Comparison of ENCODE assay signal across 8 cellular contexts in the genomic region with DNA sequence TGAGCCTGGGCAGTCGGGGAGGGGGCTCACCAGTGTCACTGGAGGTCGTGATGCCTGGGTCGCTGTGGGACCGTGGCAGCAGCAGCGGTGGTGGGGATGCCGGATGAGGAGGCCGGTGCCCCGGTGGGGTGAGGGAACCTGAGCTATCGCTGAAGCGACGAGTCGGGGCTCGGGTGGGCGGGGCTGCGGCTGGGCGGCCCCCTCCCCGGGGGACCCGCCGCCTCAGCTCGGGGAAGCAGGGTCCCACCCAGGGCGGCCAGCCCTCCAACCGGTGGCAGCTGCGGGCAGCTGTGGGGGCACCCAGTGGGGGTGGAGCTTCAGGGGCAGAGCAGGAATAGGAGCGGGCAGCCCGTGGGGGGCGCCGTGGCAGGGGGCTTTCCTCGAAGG. TPM values are rescaled to one million over a fixed set of nuclear protein-coding genes. Genes with fewer than 3 reads are reported as not detected.
A peak's percentile ranks its signal among the peaks of the same experiment; 100 is the strongest.
DNase-seq lines count a peak whose midpoint lies in the region; ATAC-seq and TF ChIP-seq lines count a peak whose summit lies in the region.

No MANE protein-coding gene starts in this region.

- ATAC-seq in HG02610 (IDR thresholded peaks at IDR 0.05; ENCODE audit: unreplicated experiment) = peak; percentile 8
- peak; percentile 35 for ATAC-seq in activated CD8-positive, alpha-beta T cell treated with anti-CD3 and anti-CD28 coated beads for 36 hours
- peak; percentile 28 to 34 for ATAC-seq in naive B cell (ENCODE audit: low read depth in 2 of 2)

- peak overlapping the region; percentile 57 for H3K4me3 ChIP-seq in GM12865 (ENCODE audit: low read depth, low read length)

- peak overlapping the region; percentile 60 for H3K4me3 Mint-ChIP-seq in activated CD8-positive, alpha-beta T cell treated with anti-CD3 and anti-CD28 coated beads for 36 hours
- H3K4me3 Mint-ChIP-seq in naive B cell = peak overlapping the region; percentile 57 to 86 (median 80)

- POLR2A ChIA-PET in activated CD8-positive, alpha-beta T cell treated with anti-CD3 and anti-CD28 coated beads for 36 hours (lab: Charles Lee) = interaction anchor here (1.1 to 3.4 kb wide), 9 partner anchors 11 to 286 kb away, joined by 3 to 24 read pairs (median 4); a partner anchor contains a TSS

- peak overlapping the region; percentile 62 for H3K27ac Mint-ChIP-seq in activated CD8-positive, alpha-beta T cell treated with anti-CD3 and anti-CD28 coated beads for 36 hours
- H3K27ac Mint-ChIP-seq in naive B cell = peak overlapping the region in 2 of 6 donors; percentile 33 to 93

- H3K36me3 Mint-ChIP-seq in activated CD8-positive, alpha-beta T cell treated with anti-CD3 and anti-CD28 coated beads for 36 hours (ENCODE audit: low read depth) = peaks cover 9% of the 10 kb centered on the region
- H3K36me3 Mint-ChIP-seq in naive B cell = no peaks in the 10 kb centered on the region

- no peaks in the 10 kb centered on the region for H3K9me3 Mint-ChIP-seq in activated CD8-positive, alpha-beta T cell treated with anti-CD3 and anti-CD28 coated beads for 36 hours
- no peaks in the 10 kb centered on the region for H3K9me3 Mint-ChIP-seq in naive B cell

- H3K4me1 Mint-ChIP-seq in activated CD8-positive, alpha-beta T cell treated with anti-CD3 and anti-CD28 coated beads for 36 hours (ENCODE audit: low read depth) = peaks cover 27% of the 10 kb centered on the region
- H3K4me1 Mint-ChIP-seq in naive B cell = peaks cover 20 to 30% (median 29%) of the 10 kb centered on the region in 3 donors

- CTCF ChIA-PET in activated CD8-positive, alpha-beta T cell treated with anti-CD3 and anti-CD28 coated beads for 36 hours (lab: Charles Lee) = interaction anchor here (0.6 to 6.9 kb wide), 45 partner anchors 9 to 476 kb away, joined by 3 to 232 read pairs (median 6); a partner anchor contains a TSS

- H3K27me3 Mint-ChIP-seq in activated CD8-positive, alpha-beta T cell treated with anti-CD3 and anti-CD28 coated beads for 36 hours = no peaks in the 10 kb centered on the region
- H3K27me3 Mint-ChIP-seq in naive B cell = no peaks in the 10 kb centered on the region

- intact Hi-C loops in activated CD8-positive, alpha-beta T cell treated with anti-CD3 and anti-CD28 coated beads for 36 hours (cut with micrococcal nuclease) = loop anchor here (10.0 kb wide), 1 partner anchor 345 kb away; no protein-coding TSS in a partner anchor

- TF ChIP-seq CTCF in GM12865 (IDR thresholded peaks at IDR 0.05; ENCODE audit: insufficient read depth, low read depth, low read length, missing control alignments) = no peak
- no peak for TF ChIP-seq CTCF in activated CD8-positive, alpha-beta T cell treated with anti-CD3 and anti-CD28 coated beads for 36 hours (IDR thresholded peaks at IDR 0.05)

- DNase-seq in GM12865 (ENCODE audit: low read depth) (no peak), naive B cell (no peak), SIG-M5 (lab: John Stamatoyannopoulos, UW) (no peak), NCI-H510A treated with DMSO at 0.1 percent for 48 hours (lab: John Stamatoyannopoulos, UW) (no peak), NCI-H446 (lab: John Stamatoyannopoulos, UW) (no peak), foreskin melanocyte (no peak)
- DNase-seq in activated CD8-positive, alpha-beta T cell treated with anti-CD3 and anti-CD28 coated beads for 36 hours = no peak

RNA-seq across cellular contexts. Expression of a gene that starts 5.0 kb away (rescaled TPM):
- total RNA-seq in activated CD8-positive, alpha-beta T cell treated with anti-CD3 and anti-CD28 coated beads for 36 hours = 10 to 100 TPM; 41.1 to 42.2 TPM
- 1 to 10 TPM in 3 of 6 donors, under 1 TPM in 3; 0.54 to 1.7 (median 1.2) TPM for polyA plus RNA-seq in naive B cell (ENCODE audit: low read depth in 6 of 6)

RNA-seq across cellular contexts. Expression of a gene that starts 11.9 kb away (rescaled TPM):
- 10 to 100 TPM; 81.3 to 97.2 TPM for total RNA-seq in activated CD8-positive, alpha-beta T cell treated with anti-CD3 and anti-CD28 coated beads for 36 hours
- 100 to 1,000 TPM; 100 to 142 (median 125) TPM for polyA plus RNA-seq in naive B cell (ENCODE audit: low read depth in 6 of 6)

RNA-seq across cellular contexts. Expression of a gene that starts 23.1 kb away (rescaled TPM):
- total RNA-seq in activated CD8-positive, alpha-beta T cell treated with anti-CD3 and anti-CD28 coated beads for 36 hours = 10 to 100 TPM; 80.6 to 85.4 TPM
- polyA plus RNA-seq in naive B cell (ENCODE audit: low read depth in 6 of 6) = 10 to 100 TPM; 11.6 to 28.2 (median 18.1) TPM

RNA-seq across cellular contexts. Expression of a gene that starts 27.0 kb away (rescaled TPM):
- total RNA-seq in activated CD8-positive, alpha-beta T cell treated with anti-CD3 and anti-CD28 coated beads for 36 hours = 1 to 10 TPM; 1.5 TPM
- polyA plus RNA-seq in naive B cell (ENCODE audit: low read depth in 6 of 6) = under 1 TPM in 2 of 6 donors, not detected in 4; 0.08 to 0.33 TPM

RNA-seq across cellular contexts. Expression of a gene that starts 41.7 kb away (rescaled TPM):
- total RNA-seq in activated CD8-positive, alpha-beta T cell treated with anti-CD3 and anti-CD28 coated beads for 36 hours = 10 to 100 TPM; 59.2 to 61.0 TPM
- polyA plus RNA-seq in naive B cell (ENCODE audit: low read depth in 6 of 6) = 10 to 100 TPM; 35.5 to 49.1 (median 42.0) TPM
